Comparison of ENCODE assay signal across 1 cellular context in genomic region chr19:58154679-58155648, GRCh38.
A peak's percentile ranks its signal among the peaks of the same experiment; 100 is the strongest.
TF ChIP-seq lines count a peak whose summit lies in the region.

No MANE protein-coding gene starts in this region.

TF ChIP-seq in HepG2, 621 proteins besides CTCF, POLR2A, EP300 and RAD21 (continued from another document and continues in another):
- TF ChIP-seq, protein P1, sequence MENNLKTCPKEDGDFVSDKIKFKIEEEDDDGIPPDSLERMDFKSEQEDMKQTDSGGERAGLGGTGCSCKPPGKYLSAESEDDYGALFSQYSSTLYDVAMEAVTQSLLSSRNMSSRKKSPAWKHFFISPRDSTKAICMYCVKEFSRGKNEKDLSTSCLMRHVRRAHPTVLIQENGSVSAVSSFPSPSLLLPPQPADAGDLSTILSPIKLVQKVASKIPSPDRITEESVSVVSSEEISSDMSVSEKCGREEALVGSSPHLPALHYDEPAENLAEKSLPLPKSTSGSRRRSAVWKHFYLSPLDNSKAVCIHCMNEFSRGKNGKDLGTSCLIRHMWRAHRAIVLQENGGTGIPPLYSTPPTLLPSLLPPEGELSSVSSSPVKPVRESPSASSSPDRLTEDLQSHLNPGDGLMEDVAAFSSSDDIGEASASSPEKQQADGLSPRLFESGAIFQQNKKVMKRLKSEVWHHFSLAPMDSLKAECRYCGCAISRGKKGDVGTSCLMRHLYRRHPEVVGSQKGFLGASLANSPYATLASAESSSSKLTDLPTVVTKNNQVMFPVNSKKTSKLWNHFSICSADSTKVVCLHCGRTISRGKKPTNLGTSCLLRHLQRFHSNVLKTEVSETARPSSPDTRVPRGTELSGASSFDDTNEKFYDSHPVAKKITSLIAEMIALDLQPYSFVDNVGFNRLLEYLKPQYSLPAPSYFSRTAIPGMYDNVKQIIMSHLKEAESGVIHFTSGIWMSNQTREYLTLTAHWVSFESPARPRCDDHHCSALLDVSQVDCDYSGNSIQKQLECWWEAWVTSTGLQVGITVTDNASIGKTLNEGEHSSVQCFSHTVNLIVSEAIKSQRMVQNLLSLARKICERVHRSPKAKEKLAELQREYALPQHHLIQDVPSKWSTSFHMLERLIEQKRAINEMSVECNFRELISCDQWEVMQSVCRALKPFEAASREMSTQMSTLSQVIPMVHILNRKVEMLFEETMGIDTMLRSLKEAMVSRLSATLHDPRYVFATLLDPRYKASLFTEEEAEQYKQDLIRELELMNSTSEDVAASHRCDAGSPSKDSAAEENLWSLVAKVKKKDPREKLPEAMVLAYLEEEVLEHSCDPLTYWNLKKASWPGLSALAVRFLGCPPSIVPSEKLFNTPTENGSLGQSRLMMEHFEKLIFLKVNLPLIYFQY (CRISPR knock-in tag; IDR thresholded peaks at IDR 0.05; ENCODE audit: borderline replicate concordance), result no peak
- TF ChIP-seq SP140L (CRISPR knock-in tag; IDR thresholded peaks at IDR 0.05; ENCODE audit: borderline replicate concordance) (no peak), ZNF256 (CRISPR knock-in tag; conservative IDR thresholded peaks at IDR 0.05) (0 out of 2 replicates have a peak, but pooled peaks have one; percentile 13), ZSCAN20 (CRISPR knock-in tag; IDR thresholded peaks at IDR 0.05; ENCODE audit: borderline replicate concordance) (no peak; the same call in 1 of the 2 replicates), ZBTB20 (CRISPR knock-in tag; IDR thresholded peaks at IDR 0.05; ENCODE audit: borderline replicate concordance, low read depth) (0 out of 2 replicates have a peak, but pooled peaks have one; percentile 10), BRF2 (CRISPR knock-in tag; IDR thresholded peaks at IDR 0.05) (peak; percentile 90; the same call in 1 of the 2 replicates), PRPF4 (IDR thresholded peaks at IDR 0.05; ENCODE audit: low read depth, low read length, poor library complexity, severe bottlenecking) (no peak), NFIB (CRISPR knock-in tag; IDR thresholded peaks at IDR 0.05; ENCODE audit: borderline replicate concordance) (no peak), ATM (IDR thresholded peaks at IDR 0.05; ENCODE audit: borderline replicate concordance) (no peak), SIN3B (IDR thresholded peaks at IDR 0.05; ENCODE audit: low read length) (no peak), ZNF776 (CRISPR knock-in tag; IDR thresholded peaks at IDR 0.05) (peak; percentile 74), TBX3 (IDR thresholded peaks at IDR 0.05; ENCODE audit: borderline replicate concordance) (peak; percentile 21; the same call in 1 of the 2 replicates), ZC3H13 (CRISPR knock-in tag; IDR thresholded peaks at IDR 0.05) (peak; percentile 46; the same call in 1 of the 2 replicates), ZNF20 (CRISPR knock-in tag; IDR thresholded peaks at IDR 0.05) (peak; percentile 75; the same call in 1 of the 2 replicates), ZBTB21 (CRISPR knock-in tag; IDR thresholded peaks at IDR 0.05) (no peak), ZNF34 (CRISPR knock-in tag; IDR thresholded peaks at IDR 0.05; ENCODE audit: borderline replicate concordance) (0 out of 2 replicates have a peak, but pooled peaks have one; percentile 37), ZNF619 (CRISPR knock-in tag; IDR thresholded peaks at IDR 0.05) (peak; percentile 91), ZNF646 (CRISPR knock-in tag; IDR thresholded peaks at IDR 0.05) (no peak), ZNF891 (CRISPR knock-in tag; IDR thresholded peaks at IDR 0.05) (0 out of 2 replicates have a peak, but pooled peaks have one; percentile 65), SYNCRIP (IDR thresholded peaks at IDR 0.05; ENCODE audit: insufficient read depth, low read depth, low read length) (no peak), POLR2AphosphoS5 (IDR thresholded peaks at IDR 0.05; ENCODE audit: low read depth, low read length) (peak; percentile 67), ZNF616 (CRISPR knock-in tag; IDR thresholded peaks at IDR 0.05; ENCODE audit: low read depth) (0 out of 2 replicates have a peak, but pooled peaks have one; percentile 73), ZNF3 (CRISPR knock-in tag; IDR thresholded peaks at IDR 0.05) (0 out of 2 replicates have a peak, but pooled peaks have one; percentile 10), ZC3H4 (CRISPR knock-in tag; IDR thresholded peaks at IDR 0.05; ENCODE audit: borderline replicate concordance) (no peak), ATF7-NPFF (CRISPR knock-in tag; IDR thresholded peaks at IDR 0.05; ENCODE audit: low read depth) (0 out of 2 replicates have a peak, but pooled peaks have one; percentile 39), PHF5A (CRISPR knock-in tag; IDR thresholded peaks at IDR 0.05; ENCODE audit: low read depth, unreplicated experiment) (no peak), ZHX1 (CRISPR knock-in tag; IDR thresholded peaks at IDR 0.05; ENCODE audit: low read depth) (no peak), CAMTA2 (CRISPR knock-in tag; IDR thresholded peaks at IDR 0.05; ENCODE audit: borderline replicate concordance) (peak; percentile 93; the same call in 1 of the 2 replicates)
- TF ChIP-seq, protein P2, sequence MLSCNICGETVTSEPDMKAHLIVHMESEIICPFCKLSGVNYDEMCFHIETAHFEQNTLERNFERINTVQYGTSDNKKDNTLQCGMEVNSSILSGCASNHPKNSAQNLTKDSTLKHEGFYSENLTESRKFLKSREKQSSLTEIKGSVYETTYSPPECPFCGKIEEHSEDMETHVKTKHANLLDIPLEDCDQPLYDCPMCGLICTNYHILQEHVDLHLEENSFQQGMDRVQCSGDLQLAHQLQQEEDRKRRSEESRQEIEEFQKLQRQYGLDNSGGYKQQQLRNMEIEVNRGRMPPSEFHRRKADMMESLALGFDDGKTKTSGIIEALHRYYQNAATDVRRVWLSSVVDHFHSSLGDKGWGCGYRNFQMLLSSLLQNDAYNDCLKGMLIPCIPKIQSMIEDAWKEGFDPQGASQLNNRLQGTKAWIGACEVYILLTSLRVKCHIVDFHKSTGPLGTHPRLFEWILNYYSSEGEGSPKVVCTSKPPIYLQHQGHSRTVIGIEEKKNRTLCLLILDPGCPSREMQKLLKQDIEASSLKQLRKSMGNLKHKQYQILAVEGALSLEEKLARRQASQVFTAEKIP (CRISPR knock-in tag; IDR thresholded peaks at IDR 0.05; ENCODE audit: borderline replicate concordance), result no peak
- TF ChIP-seq, protein P3, sequence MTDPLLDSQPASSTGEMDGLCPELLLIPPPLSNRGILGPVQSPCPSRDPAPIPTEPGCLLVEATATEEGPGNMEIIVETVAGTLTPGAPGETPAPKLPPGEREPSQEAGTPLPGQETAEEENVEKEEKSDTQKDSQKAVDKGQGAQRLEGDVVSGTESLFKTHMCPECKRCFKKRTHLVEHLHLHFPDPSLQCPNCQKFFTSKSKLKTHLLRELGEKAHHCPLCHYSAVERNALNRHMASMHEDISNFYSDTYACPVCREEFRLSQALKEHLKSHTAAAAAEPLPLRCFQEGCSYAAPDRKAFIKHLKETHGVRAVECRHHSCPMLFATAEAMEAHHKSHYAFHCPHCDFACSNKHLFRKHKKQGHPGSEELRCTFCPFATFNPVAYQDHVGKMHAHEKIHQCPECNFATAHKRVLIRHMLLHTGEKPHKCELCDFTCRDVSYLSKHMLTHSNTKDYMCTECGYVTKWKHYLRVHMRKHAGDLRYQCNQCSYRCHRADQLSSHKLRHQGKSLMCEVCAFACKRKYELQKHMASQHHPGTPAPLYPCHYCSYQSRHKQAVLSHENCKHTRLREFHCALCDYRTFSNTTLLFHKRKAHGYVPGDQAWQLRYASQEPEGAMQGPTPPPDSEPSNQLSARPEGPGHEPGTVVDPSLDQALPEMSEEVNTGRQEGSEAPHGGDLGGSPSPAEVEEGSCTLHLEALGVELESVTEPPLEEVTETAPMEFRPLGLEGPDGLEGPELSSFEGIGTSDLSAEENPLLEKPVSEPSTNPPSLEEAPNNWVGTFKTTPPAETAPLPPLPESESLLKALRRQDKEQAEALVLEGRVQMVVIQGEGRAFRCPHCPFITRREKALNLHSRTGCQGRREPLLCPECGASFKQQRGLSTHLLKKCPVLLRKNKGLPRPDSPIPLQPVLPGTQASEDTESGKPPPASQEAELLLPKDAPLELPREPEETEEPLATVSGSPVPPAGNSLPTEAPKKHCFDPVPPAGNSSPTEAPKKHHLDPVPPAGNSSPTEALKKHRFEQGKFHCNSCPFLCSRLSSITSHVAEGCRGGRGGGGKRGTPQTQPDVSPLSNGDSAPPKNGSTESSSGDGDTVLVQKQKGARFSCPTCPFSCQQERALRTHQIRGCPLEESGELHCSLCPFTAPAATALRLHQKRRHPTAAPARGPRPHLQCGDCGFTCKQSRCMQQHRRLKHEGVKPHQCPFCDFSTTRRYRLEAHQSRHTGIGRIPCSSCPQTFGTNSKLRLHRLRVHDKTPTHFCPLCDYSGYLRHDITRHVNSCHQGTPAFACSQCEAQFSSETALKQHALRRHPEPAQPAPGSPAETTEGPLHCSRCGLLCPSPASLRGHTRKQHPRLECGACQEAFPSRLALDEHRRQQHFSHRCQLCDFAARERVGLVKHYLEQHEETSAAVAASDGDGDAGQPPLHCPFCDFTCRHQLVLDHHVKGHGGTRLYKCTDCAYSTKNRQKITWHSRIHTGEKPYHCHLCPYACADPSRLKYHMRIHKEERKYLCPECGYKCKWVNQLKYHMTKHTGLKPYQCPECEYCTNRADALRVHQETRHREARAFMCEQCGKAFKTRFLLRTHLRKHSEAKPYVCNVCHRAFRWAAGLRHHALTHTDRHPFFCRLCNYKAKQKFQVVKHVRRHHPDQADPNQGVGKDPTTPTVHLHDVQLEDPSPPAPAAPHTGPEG (CRISPR knock-in tag; IDR thresholded peaks at IDR 0.05), result no peak
- TF ChIP-seq, protein P4, sequence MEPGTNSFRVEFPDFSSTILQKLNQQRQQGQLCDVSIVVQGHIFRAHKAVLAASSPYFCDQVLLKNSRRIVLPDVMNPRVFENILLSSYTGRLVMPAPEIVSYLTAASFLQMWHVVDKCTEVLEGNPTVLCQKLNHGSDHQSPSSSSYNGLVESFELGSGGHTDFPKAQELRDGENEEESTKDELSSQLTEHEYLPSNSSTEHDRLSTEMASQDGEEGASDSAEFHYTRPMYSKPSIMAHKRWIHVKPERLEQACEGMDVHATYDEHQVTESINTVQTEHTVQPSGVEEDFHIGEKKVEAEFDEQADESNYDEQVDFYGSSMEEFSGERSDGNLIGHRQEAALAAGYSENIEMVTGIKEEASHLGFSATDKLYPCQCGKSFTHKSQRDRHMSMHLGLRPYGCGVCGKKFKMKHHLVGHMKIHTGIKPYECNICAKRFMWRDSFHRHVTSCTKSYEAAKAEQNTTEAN (CRISPR knock-in tag; conservative IDR thresholded peaks at IDR 0.05), result no peak; the same call in 1 of the 2 replicates
